3 cellular contexts compared by ENCODE assay signal in genomic region chr6:148339766-148340165, GRCh38.
"Had no signal": no experiment of that assay in that cellular context is flagged by ENCODE, and none has a peak within 500 bp of the region (broad histone marks: within the 10 kb centered on the region; RNA-seq: fewer than 3 reads in every experiment).

No MANE protein-coding gene starts in this region.

- DNase-seq: GDM1, GF-D8 had no signal

- H3K4me3 ChIP-seq: GM12878 had no signal
